Comparison of ENCODE assay signal across 43 cellular contexts in the genomic region with DNA sequence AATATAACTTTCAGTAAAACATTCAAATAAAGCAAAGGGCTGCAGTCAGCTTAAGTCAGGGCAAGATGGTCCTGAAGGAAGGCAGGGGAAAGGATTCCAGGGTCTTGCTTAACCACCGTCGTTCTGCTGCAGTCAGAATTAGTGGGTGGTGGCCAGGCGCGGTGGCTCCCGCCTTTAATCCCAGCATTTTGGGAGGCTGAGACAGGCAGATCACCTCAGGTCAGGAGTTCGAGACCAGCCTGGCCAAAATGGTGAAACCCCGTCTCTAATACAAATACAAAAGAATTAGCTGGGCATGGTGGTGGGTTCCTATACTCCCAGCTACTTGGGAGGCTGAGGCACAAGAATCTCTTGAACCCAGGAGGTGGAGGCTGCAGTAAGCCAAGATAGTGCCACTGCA. TPM values are rescaled to one million over a fixed set of nuclear protein-coding genes. Genes with fewer than 3 reads are reported as not detected.
"Had no signal": no experiment of that assay in that cellular context is flagged by ENCODE, and none has a peak within 500 bp of the region (broad histone marks: within the 10 kb centered on the region; RNA-seq: fewer than 3 reads in every experiment).

No MANE protein-coding gene starts in this region.

- H3K9me3 ChIP-seq: adrenal gland, ascending aorta, body of pancreas, breast epithelium had no signal

- H3K27ac ChIP-seq: adrenal gland, ascending aorta, body of pancreas, brain microvascular endothelial cell, breast epithelium, cardiac muscle cell had no signal

- H3K27ac Mint-ChIP-seq: activated naive CD4-positive, alpha-beta T cell treated with anti-CD3 and anti-CD28 coated beads for 36 hours; activated naive CD4-positive, alpha-beta T cell treated with anti-CD3 and anti-CD28 coated beads, Interleukin-2, amount 10 ng/mL, durations not matched to agents 7 days and 5 days; activated naive CD4-positive, alpha-beta T cell treated with anti-CD3 and anti-CD28 coated beads, Interleukin-2, amount 50 U/mL, for 24 hours; activated naive CD4-positive, alpha-beta T cell treated with anti-CD3 and anti-CD28 coated beads, Interleukin-2, amount 50 U/mL, for 72 hours; activated naive CD8-positive, alpha-beta T cell; activated naive CD8-positive, alpha-beta T cell treated with anti-CD3 and anti-CD28 coated beads for 36 hours; activated naive CD8-positive, alpha-beta T cell treated with anti-CD3 and anti-CD28 coated beads, Interleukin-2, amount 10 ng/mL, durations not matched to agents 7 days and 5 days; activated naive CD8-positive, alpha-beta T cell treated with anti-CD3 and anti-CD28 coated beads, Interleukin-2, amount 50 U/mL, for 24 hours; activated T-cell treated with anti-CD3 and anti-CD28 coated beads, Interleukin-2, amount 50 U/mL, for 24 hours; activated T-cell treated with anti-CD3 and anti-CD28 coated beads, Interleukin-2, amount 50 U/mL, for 72 hours; activated T-helper 1 cell treated with anti-CD3 and anti-CD28 coated beads, Interleukin-12 subunit alpha, Interleukin-12 subunit beta, Interleukin-2, Interleukin-4 antibody, amounts not matched to agents 30 ng/mL and 10 ng/mL and 1 ng/mL, durations not matched to agents 14 hours and 24 hours and 36 hours; activated T-helper 17 cell treated with anti-CD3 and anti-CD28 coated beads, Interleukin-2, amount 50 U/mL, for 72 hours; activated T-helper 2 cell treated with anti-CD3 and anti-CD28 coated beads, Interferon-gamma antibody, Interleukin-2, Interleukin-4, amounts not matched to agents 10 μg/mL and 5 μg/mL and 100 μg/mL, durations not matched to agents 14 hours and 24 hours and 36 hours; brain had no signal

- H3K36me3 Mint-ChIP-seq: activated naive CD4-positive, alpha-beta T cell treated with anti-CD3 and anti-CD28 coated beads, Interleukin-2, amount 10 ng/mL, durations not matched to agents 7 days and 5 days; activated naive CD4-positive, alpha-beta T cell treated with anti-CD3 and anti-CD28 coated beads, Interleukin-2, amount 50 U/mL, for 24 hours; activated naive CD4-positive, alpha-beta T cell treated with anti-CD3 and anti-CD28 coated beads, Interleukin-2, amount 50 U/mL, for 72 hours; activated naive CD8-positive, alpha-beta T cell; activated naive CD8-positive, alpha-beta T cell treated with anti-CD3 and anti-CD28 coated beads for 36 hours; activated naive CD8-positive, alpha-beta T cell treated with anti-CD3 and anti-CD28 coated beads, Interleukin-2, amount 10 ng/mL, durations not matched to agents 7 days and 5 days; brain had no signal

- H3K4me1 Mint-ChIP-seq: activated naive CD4-positive, alpha-beta T cell treated with anti-CD3 and anti-CD28 coated beads, Interleukin-2, amount 10 ng/mL, durations not matched to agents 7 days and 5 days; activated naive CD4-positive, alpha-beta T cell treated with anti-CD3 and anti-CD28 coated beads, Interleukin-2, amount 50 U/mL, for 24 hours; activated naive CD8-positive, alpha-beta T cell treated with anti-CD3 and anti-CD28 coated beads for 36 hours; activated naive CD8-positive, alpha-beta T cell treated with anti-CD3 and anti-CD28 coated beads, Interleukin-2, amount 10 ng/mL, durations not matched to agents 7 days and 5 days; activated naive CD8-positive, alpha-beta T cell treated with anti-CD3 and anti-CD28 coated beads, Interleukin-2, amount 50 U/mL, for 24 hours; activated T-helper 17 cell treated with anti-CD3 and anti-CD28 coated beads, Interleukin-2, amount 50 U/mL, for 72 hours; brain; central memory CD8-positive, alpha-beta T cell had no signal

- DNase-seq: activated effector memory CD4-positive, alpha-beta T cell treated with anti-CD3 and anti-CD28 coated beads, Interleukin-2, amount 50 U/mL, for 16 hours; activated effector memory CD4-positive, alpha-beta T cell treated with Interleukin-2 at 50 U/mL for 16 hours; activated gamma-delta T cell; activated gamma-delta T cell treated with Interleukin-2 at 50 U/mL for 16 hours; activated naive CD4-positive, alpha-beta T cell; activated naive CD4-positive, alpha-beta T cell treated with anti-CD3 and anti-CD28 coated beads for 36 hours; activated naive CD4-positive, alpha-beta T cell treated with anti-CD3 and anti-CD28 coated beads, Interleukin-2, amount 10 ng/mL, durations not matched to agents 7 days and 5 days; activated naive CD4-positive, alpha-beta T cell treated with anti-CD3 and anti-CD28 coated beads, Interleukin-2, amount 50 U/mL, for 16 hours; activated naive CD4-positive, alpha-beta T cell treated with Interleukin-2 at 50 U/mL for 16 hours; activated naive CD8-positive, alpha-beta T cell treated with anti-CD3 and anti-CD28 coated beads for 36 hours; activated naive CD8-positive, alpha-beta T cell treated with anti-CD3 and anti-CD28 coated beads, Interleukin-2, amount 10 ng/mL, durations not matched to agents 7 days and 5 days; activated naive CD8-positive, alpha-beta T cell treated with anti-CD3 and anti-CD28 coated beads, Interleukin-2, amount 50 U/mL, for 24 hours; activated T-cell treated with anti-CD3 and anti-CD28 coated beads for 4 hours; activated T-cell treated with anti-CD3 and anti-CD28 coated beads, Interleukin-2, amount 50 U/mL, for 1 hour; activated T-cell treated with anti-CD3 and anti-CD28 coated beads, Interleukin-2, amount 50 U/mL, for 24 hours; activated T-cell treated with anti-CD3 and anti-CD28 coated beads, Interleukin-2, amount 50 U/mL, for 4 hours; activated T-cell treated with anti-CD3 and anti-CD28 coated beads, Interleukin-2, amount 50 U/mL, for 48 hours; activated T-cell treated with anti-CD3 and anti-CD28 coated beads, Interleukin-2, amount 50 U/mL, for 72 hours; adrenal gland; amniotic stem cell; amygdala; anterior cingulate cortex; aorta; body of pancreas; brain microvascular endothelial cell; caudate nucleus; central memory CD4-positive, alpha-beta T cell; cerebellar nuclear complex had no signal

- H3K4me3 Mint-ChIP-seq: activated naive CD4-positive, alpha-beta T cell treated with anti-CD3 and anti-CD28 coated beads for 36 hours; activated naive CD4-positive, alpha-beta T cell treated with anti-CD3 and anti-CD28 coated beads, Interleukin-2, amount 10 ng/mL, durations not matched to agents 7 days and 5 days; activated naive CD4-positive, alpha-beta T cell treated with anti-CD3 and anti-CD28 coated beads, Interleukin-2, amount 50 U/mL, for 24 hours; activated naive CD8-positive, alpha-beta T cell; activated naive CD8-positive, alpha-beta T cell treated with anti-CD3 and anti-CD28 coated beads for 36 hours; activated naive CD8-positive, alpha-beta T cell treated with anti-CD3 and anti-CD28 coated beads, Interleukin-2, amount 10 ng/mL, durations not matched to agents 7 days and 5 days; activated naive CD8-positive, alpha-beta T cell treated with anti-CD3 and anti-CD28 coated beads, Interleukin-2, amount 50 U/mL, for 24 hours; activated T-cell treated with anti-CD3 and anti-CD28 coated beads, Interleukin-2, amount 50 U/mL, for 24 hours; activated T-cell treated with anti-CD3 and anti-CD28 coated beads, Interleukin-2, amount 50 U/mL, for 4 hours; activated T-cell treated with anti-CD3 and anti-CD28 coated beads, Interleukin-2, amount 50 U/mL, for 72 hours; activated T-helper 1 cell treated with anti-CD3 and anti-CD28 coated beads, Interleukin-12 subunit alpha, Interleukin-12 subunit beta, Interleukin-2, Interleukin-4 antibody, amounts not matched to agents 30 ng/mL and 10 ng/mL and 1 ng/mL, durations not matched to agents 14 hours and 24 hours and 36 hours; activated T-helper 17 cell treated with anti-CD3 and anti-CD28 coated beads, Interleukin-2, amount 50 U/mL, for 72 hours; brain; central memory CD8-positive, alpha-beta T cell had no signal

- ATAC-seq: activated naive CD4-positive, alpha-beta T cell treated with anti-CD3 and anti-CD28 coated beads, Interleukin-2, amount 50 U/mL, for 72 hours; activated naive CD8-positive, alpha-beta T cell treated with anti-CD3 and anti-CD28 coated beads, Interleukin-2, amount 50 U/mL, for 24 hours; activated T-cell treated with anti-CD3 and anti-CD28 coated beads, Interleukin-2, amount 50 U/mL, for 4 hours; activated T-cell treated with anti-CD3 and anti-CD28 coated beads, Interleukin-2, amount 50 U/mL, for 72 hours; activated T-helper 17 cell treated with anti-CD3 and anti-CD28 coated beads, Interleukin-2, amount 50 U/mL, for 72 hours; body of pancreas had no signal

- H3K36me3 ChIP-seq: adrenal gland, ascending aorta, brain microvascular endothelial cell, breast epithelium, cardiac muscle cell had no signal

- H3K4me1 ChIP-seq: adrenal gland, ascending aorta, body of pancreas, breast epithelium had no signal

- H3K4me3 ChIP-seq: adrenal gland, ascending aorta, body of pancreas, breast epithelium, cardiac muscle cell had no signal

- H3K27me3 ChIP-seq: adrenal gland, ascending aorta, body of pancreas, brain microvascular endothelial cell, breast epithelium, cardiac muscle cell had no signal

- H3K9me3 Mint-ChIP-seq: activated naive CD4-positive, alpha-beta T cell treated with anti-CD3 and anti-CD28 coated beads for 36 hours; activated naive CD4-positive, alpha-beta T cell treated with anti-CD3 and anti-CD28 coated beads, Interleukin-2, amount 10 ng/mL, durations not matched to agents 7 days and 5 days; activated naive CD4-positive, alpha-beta T cell treated with anti-CD3 and anti-CD28 coated beads, Interleukin-2, amount 50 U/mL, for 24 hours; activated naive CD4-positive, alpha-beta T cell treated with anti-CD3 and anti-CD28 coated beads, Interleukin-2, amount 50 U/mL, for 72 hours; activated naive CD8-positive, alpha-beta T cell treated with anti-CD3 and anti-CD28 coated beads for 36 hours; activated naive CD8-positive, alpha-beta T cell treated with anti-CD3 and anti-CD28 coated beads, Interleukin-2, amount 10 ng/mL, durations not matched to agents 7 days and 5 days; activated naive CD8-positive, alpha-beta T cell treated with anti-CD3 and anti-CD28 coated beads, Interleukin-2, amount 50 U/mL, for 24 hours; activated T-cell treated with anti-CD3 and anti-CD28 coated beads, Interleukin-2, amount 50 U/mL, for 24 hours; activated T-cell treated with anti-CD3 and anti-CD28 coated beads, Interleukin-2, amount 50 U/mL, for 4 hours; activated T-cell treated with anti-CD3 and anti-CD28 coated beads, Interleukin-2, amount 50 U/mL, for 72 hours; activated T-helper 1 cell treated with anti-CD3 and anti-CD28 coated beads, Interleukin-12 subunit alpha, Interleukin-12 subunit beta, Interleukin-2, Interleukin-4 antibody, amounts not matched to agents 30 ng/mL and 10 ng/mL and 1 ng/mL, durations not matched to agents 14 hours and 24 hours and 36 hours; activated T-helper 17 cell treated with anti-CD3 and anti-CD28 coated beads, Interleukin-2, amount 50 U/mL, for 72 hours; activated T-helper 2 cell treated with anti-CD3 and anti-CD28 coated beads, Interferon-gamma antibody, Interleukin-2, Interleukin-4, amounts not matched to agents 10 μg/mL and 5 μg/mL and 100 μg/mL, durations not matched to agents 14 hours and 24 hours and 36 hours; central memory CD8-positive, alpha-beta T cell had no signal

RNA-seq across cellular contexts. Expression of a gene that starts 6.8 kb away (rescaled TPM):
- total RNA-seq: activated naive CD4-positive, alpha-beta T cell treated with anti-CD3 and anti-CD28 coated beads for 36 hours; activated naive CD4-positive, alpha-beta T cell treated with anti-CD3 and anti-CD28 coated beads, Interleukin-2, amount 50 U/mL, for 72 hours; activated naive CD8-positive, alpha-beta T cell treated with anti-CD3 and anti-CD28 coated beads for 36 hours; activated naive CD8-positive, alpha-beta T cell treated with anti-CD3 and anti-CD28 coated beads, Interleukin-2, amount 10 ng/mL, durations not matched to agents 7 days and 5 days; activated T-cell treated with anti-CD3 and anti-CD28 coated beads, Interleukin-2, amount 50 U/mL, for 4 hours; activated T-cell treated with anti-CD3 and anti-CD28 coated beads, Interleukin-2, amount 50 U/mL, for 72 hours; activated T-helper 1 cell treated with anti-CD3 and anti-CD28 coated beads, Interleukin-12 subunit alpha, Interleukin-12 subunit beta, Interleukin-2, Interleukin-4 antibody, amounts not matched to agents 30 ng/mL and 10 ng/mL and 1 ng/mL, durations not matched to agents 14 hours and 24 hours and 36 hours; activated T-helper 17 cell treated with anti-CD3 and anti-CD28 coated beads, Interleukin-2, amount 50 U/mL, for 72 hours; activated T-helper 2 cell treated with anti-CD3 and anti-CD28 coated beads, Interferon-gamma antibody, Interleukin-2, Interleukin-4, amounts not matched to agents 10 μg/mL and 5 μg/mL and 100 μg/mL, durations not matched to agents 14 hours and 24 hours and 36 hours; bronchial epithelial cell had no signal

RNA-seq across cellular contexts. Expression of a gene that starts 13.6 kb away (rescaled TPM):
- total RNA-seq: activated naive CD4-positive, alpha-beta T cell treated with anti-CD3 and anti-CD28 coated beads for 36 hours; activated naive CD4-positive, alpha-beta T cell treated with anti-CD3 and anti-CD28 coated beads, Interleukin-2, amount 50 U/mL, for 72 hours; activated naive CD8-positive, alpha-beta T cell treated with anti-CD3 and anti-CD28 coated beads for 36 hours; activated naive CD8-positive, alpha-beta T cell treated with anti-CD3 and anti-CD28 coated beads, Interleukin-2, amount 10 ng/mL, durations not matched to agents 7 days and 5 days; activated T-cell treated with anti-CD3 and anti-CD28 coated beads, Interleukin-2, amount 50 U/mL, for 4 hours; activated T-cell treated with anti-CD3 and anti-CD28 coated beads, Interleukin-2, amount 50 U/mL, for 72 hours; activated T-helper 1 cell treated with anti-CD3 and anti-CD28 coated beads, Interleukin-12 subunit alpha, Interleukin-12 subunit beta, Interleukin-2, Interleukin-4 antibody, amounts not matched to agents 30 ng/mL and 10 ng/mL and 1 ng/mL, durations not matched to agents 14 hours and 24 hours and 36 hours; activated T-helper 17 cell treated with anti-CD3 and anti-CD28 coated beads, Interleukin-2, amount 50 U/mL, for 72 hours; activated T-helper 2 cell treated with anti-CD3 and anti-CD28 coated beads, Interferon-gamma antibody, Interleukin-2, Interleukin-4, amounts not matched to agents 10 μg/mL and 5 μg/mL and 100 μg/mL, durations not matched to agents 14 hours and 24 hours and 36 hours; adrenal gland; aorta; ascending aorta; astrocyte; body of pancreas; breast epithelium; bronchial epithelial cell; cardiac muscle cell; cardiac septum; cerebellum had no signal

RNA-seq across cellular contexts. Expression of a gene that starts 17.1 kb away (rescaled TPM):
- total RNA-seq: activated naive CD4-positive, alpha-beta T cell treated with anti-CD3 and anti-CD28 coated beads for 36 hours; activated naive CD4-positive, alpha-beta T cell treated with anti-CD3 and anti-CD28 coated beads, Interleukin-2, amount 50 U/mL, for 72 hours; activated naive CD8-positive, alpha-beta T cell treated with anti-CD3 and anti-CD28 coated beads for 36 hours; activated naive CD8-positive, alpha-beta T cell treated with anti-CD3 and anti-CD28 coated beads, Interleukin-2, amount 10 ng/mL, durations not matched to agents 7 days and 5 days; activated T-cell treated with anti-CD3 and anti-CD28 coated beads, Interleukin-2, amount 50 U/mL, for 4 hours; activated T-cell treated with anti-CD3 and anti-CD28 coated beads, Interleukin-2, amount 50 U/mL, for 72 hours; activated T-helper 1 cell treated with anti-CD3 and anti-CD28 coated beads, Interleukin-12 subunit alpha, Interleukin-12 subunit beta, Interleukin-2, Interleukin-4 antibody, amounts not matched to agents 30 ng/mL and 10 ng/mL and 1 ng/mL, durations not matched to agents 14 hours and 24 hours and 36 hours; activated T-helper 17 cell treated with anti-CD3 and anti-CD28 coated beads, Interleukin-2, amount 50 U/mL, for 72 hours; activated T-helper 2 cell treated with anti-CD3 and anti-CD28 coated beads, Interferon-gamma antibody, Interleukin-2, Interleukin-4, amounts not matched to agents 10 μg/mL and 5 μg/mL and 100 μg/mL, durations not matched to agents 14 hours and 24 hours and 36 hours; adrenal gland; aorta; ascending aorta; astrocyte; body of pancreas; breast epithelium; bronchial epithelial cell; cardiac muscle cell; cardiac septum; cerebellum had no signal

RNA-seq across cellular contexts. Expression of a gene that starts 34.7 kb away (rescaled TPM):
- total RNA-seq: activated naive CD4-positive, alpha-beta T cell treated with anti-CD3 and anti-CD28 coated beads for 36 hours; activated naive CD4-positive, alpha-beta T cell treated with anti-CD3 and anti-CD28 coated beads, Interleukin-2, amount 50 U/mL, for 72 hours; activated naive CD8-positive, alpha-beta T cell treated with anti-CD3 and anti-CD28 coated beads for 36 hours; activated naive CD8-positive, alpha-beta T cell treated with anti-CD3 and anti-CD28 coated beads, Interleukin-2, amount 10 ng/mL, durations not matched to agents 7 days and 5 days; activated T-cell treated with anti-CD3 and anti-CD28 coated beads, Interleukin-2, amount 50 U/mL, for 4 hours; activated T-cell treated with anti-CD3 and anti-CD28 coated beads, Interleukin-2, amount 50 U/mL, for 72 hours; activated T-helper 1 cell treated with anti-CD3 and anti-CD28 coated beads, Interleukin-12 subunit alpha, Interleukin-12 subunit beta, Interleukin-2, Interleukin-4 antibody, amounts not matched to agents 30 ng/mL and 10 ng/mL and 1 ng/mL, durations not matched to agents 14 hours and 24 hours and 36 hours; activated T-helper 17 cell treated with anti-CD3 and anti-CD28 coated beads, Interleukin-2, amount 50 U/mL, for 72 hours; activated T-helper 2 cell treated with anti-CD3 and anti-CD28 coated beads, Interferon-gamma antibody, Interleukin-2, Interleukin-4, amounts not matched to agents 10 μg/mL and 5 μg/mL and 100 μg/mL, durations not matched to agents 14 hours and 24 hours and 36 hours; adrenal gland; aorta; ascending aorta; astrocyte; body of pancreas; breast epithelium; bronchial epithelial cell; cardiac muscle cell; cardiac septum; cerebellum had no signal

RNA-seq across cellular contexts. Expression of a gene that starts 44.4 kb away (rescaled TPM):
- total RNA-seq: activated naive CD4-positive, alpha-beta T cell treated with anti-CD3 and anti-CD28 coated beads for 36 hours; activated naive CD4-positive, alpha-beta T cell treated with anti-CD3 and anti-CD28 coated beads, Interleukin-2, amount 50 U/mL, for 72 hours; activated naive CD8-positive, alpha-beta T cell treated with anti-CD3 and anti-CD28 coated beads for 36 hours; activated naive CD8-positive, alpha-beta T cell treated with anti-CD3 and anti-CD28 coated beads, Interleukin-2, amount 10 ng/mL, durations not matched to agents 7 days and 5 days; activated T-cell treated with anti-CD3 and anti-CD28 coated beads, Interleukin-2, amount 50 U/mL, for 4 hours; activated T-cell treated with anti-CD3 and anti-CD28 coated beads, Interleukin-2, amount 50 U/mL, for 72 hours; activated T-helper 1 cell treated with anti-CD3 and anti-CD28 coated beads, Interleukin-12 subunit alpha, Interleukin-12 subunit beta, Interleukin-2, Interleukin-4 antibody, amounts not matched to agents 30 ng/mL and 10 ng/mL and 1 ng/mL, durations not matched to agents 14 hours and 24 hours and 36 hours; activated T-helper 17 cell treated with anti-CD3 and anti-CD28 coated beads, Interleukin-2, amount 50 U/mL, for 72 hours; activated T-helper 2 cell treated with anti-CD3 and anti-CD28 coated beads, Interferon-gamma antibody, Interleukin-2, Interleukin-4, amounts not matched to agents 10 μg/mL and 5 μg/mL and 100 μg/mL, durations not matched to agents 14 hours and 24 hours and 36 hours; adrenal gland; aorta; ascending aorta; astrocyte; body of pancreas; breast epithelium; bronchial epithelial cell; cardiac muscle cell; cardiac septum; cerebellum had no signal
